10 cellular contexts compared by ENCODE assay signal in the genomic region with DNA sequence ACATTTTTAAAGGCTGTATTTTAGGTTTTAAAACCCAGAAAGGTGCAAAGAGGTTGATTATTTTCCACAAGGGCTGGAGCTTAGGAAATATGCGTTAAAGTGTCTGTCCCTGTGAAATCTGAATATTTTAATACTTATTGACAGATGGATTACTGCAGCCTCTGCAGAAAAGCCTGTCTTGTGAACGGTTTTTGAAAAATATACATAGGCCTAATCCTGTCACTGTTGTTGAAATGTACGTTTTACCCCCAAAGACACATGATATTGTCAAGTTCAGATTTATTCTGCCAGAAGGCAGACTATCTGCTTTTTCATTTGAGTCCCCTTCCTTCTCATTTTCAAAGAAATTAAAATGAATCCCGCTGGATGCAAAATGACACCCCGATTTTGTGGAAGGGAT. TPM values are rescaled to one million over a fixed set of nuclear protein-coding genes. Genes with fewer than 3 reads are reported as not detected.
DNase-seq lines count a peak whose midpoint lies in the region; ATAC-seq and TF ChIP-seq lines count a peak whose summit lies in the region.
"Had no signal": no experiment of that assay in that cellular context is flagged by ENCODE, and none has a peak within 500 bp of the region (broad histone marks: within the 10 kb centered on the region; RNA-seq: fewer than 3 reads in every experiment).

No MANE protein-coding gene starts in this region.

- POLR2A ChIA-PET in naive thymus-derived CD8-positive, alpha-beta T cell (lab: Charles Lee), result interaction anchor here (0.5 to 1.2 kb wide), 5 partner anchors 9 to 1425 kb away, joined by 4 to 6 read pairs (median 4); no protein-coding TSS in a partner anchor

- H3K27me3 Mint-ChIP-seq in activated naive CD4-positive, alpha-beta T cell treated with anti-CD3 and anti-CD28 coated beads, Interleukin-2, amount 50 U/mL, for 24 hours, result no peaks in the 10 kb centered on the region
- peaks cover 0 to 4% (median 0%) of the 10 kb centered on the region in 5 donors for H3K27me3 Mint-ChIP-seq in naive thymus-derived CD8-positive, alpha-beta T cell

- intact Hi-C loops in breast epithelium (cut with DNase I; ENCODE audit: low total_unique reads), result loop anchor here (10.0 kb wide), 1 partner anchor 407 kb away; a partner anchor contains a TSS

- H3K27ac Mint-ChIP-seq in activated naive CD4-positive, alpha-beta T cell treated with anti-CD3 and anti-CD28 coated beads, Interleukin-2, amount 50 U/mL, for 24 hours, result peak overlapping the region; percentile 100
- peak overlapping the region; percentile 63 to 100 (median 90) for H3K27ac Mint-ChIP-seq in naive thymus-derived CD8-positive, alpha-beta T cell

- TF ChIP-seq POLR2A in breast epithelium (IDR thresholded peaks at IDR 0.05) (no peak), upper lobe of left lung (IDR thresholded peaks at IDR 0.05) (no peak)

- H3K4me3 Mint-ChIP-seq in activated naive CD4-positive, alpha-beta T cell treated with anti-CD3 and anti-CD28 coated beads, Interleukin-2, amount 50 U/mL, for 24 hours, result no peak overlapping the region
- H3K4me3 Mint-ChIP-seq in naive thymus-derived CD8-positive, alpha-beta T cell, result peak overlapping the region in 4 of 10 donors; percentile 11 to 100 (median 52)

- WGBS in upper lobe of left lung, 2 donors, result 54 to 58% methylated on average over 5 of the region's 5 CpGs

- no peak for TF ChIP-seq CTCF in breast epithelium (IDR thresholded peaks at IDR 0.05)
- no peak for TF ChIP-seq CTCF in upper lobe of left lung (IDR thresholded peaks at IDR 0.05)

- H3K36me3 ChIP-seq in breast epithelium, result no peaks in the 10 kb centered on the region
- no peaks in the 10 kb centered on the region for H3K36me3 ChIP-seq in upper lobe of left lung

- no peaks in the 10 kb centered on the region for H3K36me3 Mint-ChIP-seq in activated naive CD4-positive, alpha-beta T cell treated with anti-CD3 and anti-CD28 coated beads, Interleukin-2, amount 50 U/mL, for 24 hours
- peaks cover 0 to 6% (median 0%) of the 10 kb centered on the region in 3 donors for H3K36me3 Mint-ChIP-seq in naive thymus-derived CD8-positive, alpha-beta T cell

- no peaks in the 10 kb centered on the region for H3K9me3 Mint-ChIP-seq in activated naive CD4-positive, alpha-beta T cell treated with anti-CD3 and anti-CD28 coated beads, Interleukin-2, amount 50 U/mL, for 24 hours
- no peaks in the 10 kb centered on the region for H3K9me3 Mint-ChIP-seq in naive thymus-derived CD8-positive, alpha-beta T cell

- ATAC-seq in naive thymus-derived CD8-positive, alpha-beta T cell, result no peak
- no peak for ATAC-seq in upper lobe of left lung (ENCODE audit: low FRiP score in 2 of 2)

- H3K27ac ChIP-seq in breast epithelium (peak overlapping the region; percentile 99), upper lobe of left lung (peak overlapping the region; percentile 97 to 99 (median 98))

- no peak for DNase-seq in activated naive CD4-positive, alpha-beta T cell treated with anti-CD3 and anti-CD28 coated beads, Interleukin-2, amount 50 U/mL, for 16 hours
- DNase-seq in breast epithelium (ENCODE audit: low spot score in 2 of 2) (no peak), upper lobe of left lung (no peak)
- no peak for DNase-seq in naive thymus-derived CD8-positive, alpha-beta T cell
- no peak for DNase-seq in activated effector memory CD4-positive, alpha-beta T cell treated with Interleukin-2 at 50 U/mL for 16 hours
- no peak for DNase-seq in stimulated activated CD4-positive, alpha-beta T cell treated with anti-CD3 and anti-CD28 coated beads, Interleukin-1b, Interleukin-23, amount 100 ng/mL, for 48 hours
- no peak for DNase-seq in stimulated activated naive CD4-positive, alpha-beta T cell (lab: John Stamatoyannopoulos, UW)

- peaks cover 72% of the 10 kb centered on the region for H3K4me1 Mint-ChIP-seq in activated naive CD4-positive, alpha-beta T cell treated with anti-CD3 and anti-CD28 coated beads, Interleukin-2, amount 50 U/mL, for 24 hours
- peaks cover 29 to 82% (median 64%) of the 10 kb centered on the region in 4 donors for H3K4me1 Mint-ChIP-seq in naive thymus-derived CD8-positive, alpha-beta T cell

- H3K4me3 ChIP-seq in breast epithelium (peak overlapping the region in 2 of 3 donors; percentile 64 to 73), upper lobe of left lung (no peak overlapping the region)

- TF ChIP-seq EP300 in upper lobe of left lung (IDR thresholded peaks at IDR 0.05), result no peak

- H3K27me3 ChIP-seq in breast epithelium (no peaks in the 10 kb centered on the region), upper lobe of left lung (no peaks in the 10 kb centered on the region)

- H3K4me1 ChIP-seq in breast epithelium (peaks cover 0 to 18% of the 10 kb centered on the region in 2 donors), upper lobe of left lung (peaks cover 27 to 36% (median 30%) of the 10 kb centered on the region in 4 donors)

- H3K9me3 ChIP-seq in breast epithelium (no peaks in the 10 kb centered on the region), upper lobe of left lung (no peaks in the 10 kb centered on the region)

RNA-seq across cellular contexts. Expression of a gene that starts 2.2 kb away (rescaled TPM):
- total RNA-seq in breast epithelium (100 to 1,000 TPM; 281 to 346 (median 283) TPM), upper lobe of left lung (100 to 1,000 TPM in 4 of 6 donors, 10 to 100 TPM in 2; 80.4 to 268 (median 119) TPM)
- total RNA-seq in naive thymus-derived CD8-positive, alpha-beta T cell, result 10 to 100 TPM; 21.3 to 23.0 TPM
- 1 to 10 TPM; 1.1 to 2.7 (median 2.3) TPM for polyA plus RNA-seq in naive thymus-derived CD8-positive, alpha-beta T cell

RNA-seq across cellular contexts. Expression of a gene that starts 45.1 kb away (rescaled TPM):
- total RNA-seq in breast epithelium (not detected), upper lobe of left lung (not detected)
- total RNA-seq in naive thymus-derived CD8-positive, alpha-beta T cell, result not detected
- not detected for polyA plus RNA-seq in naive thymus-derived CD8-positive, alpha-beta T cell
- total RNA-seq: fibroblast of villous mesenchyme, LHCN-M2 had no signal

Comparison
In these comparisons a context has a peak if more than half of its experiments do, and no peak if none do; other contexts are left out.
1. H3K4me3 ChIP-seq: peak in breast epithelium (2 of 3); none in upper lobe of left lung (0 of 4).